27 cellular contexts compared by ENCODE assay signal in the genomic region with DNA sequence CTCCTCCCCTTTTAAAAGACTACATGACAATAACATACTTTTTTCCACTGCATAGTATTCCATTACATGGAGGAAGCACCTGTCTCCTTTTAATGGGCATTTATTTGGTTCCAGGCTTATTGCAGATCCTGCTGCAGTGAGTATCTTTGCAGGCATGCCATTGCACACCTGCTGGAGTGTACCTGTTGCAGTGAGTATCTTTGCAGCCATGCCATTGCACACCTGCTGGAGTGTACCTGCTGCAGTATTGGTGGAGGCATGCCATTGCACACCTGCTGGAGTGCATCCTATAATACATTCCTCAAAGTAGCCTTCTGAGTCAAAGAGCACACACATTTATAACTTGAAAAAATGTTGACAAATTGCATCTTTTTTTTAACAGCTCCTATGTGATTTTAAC.
"Had no signal": no experiment of that assay in that cellular context is flagged by ENCODE, and none has a peak within 500 bp of the region (broad histone marks: within the 10 kb centered on the region; RNA-seq: fewer than 3 reads in every experiment).

No MANE protein-coding gene starts in this region.

- H3K4me3 ChIP-seq: colonic mucosa, gastrocnemius medialis, lung, prostate gland, right atrium auricular region, smooth muscle cell, stomach had no signal

- H3K9me3 ChIP-seq: colonic mucosa, gastrocnemius medialis, neutrophil, prostate gland, right atrium auricular region, stomach, thyroid gland had no signal

- H3K27ac ChIP-seq: colonic mucosa, epithelial cell of prostate, gastrocnemius medialis, neutrophil, parathyroid adenoma, prostate gland, right atrium auricular region, stomach, thyroid gland had no signal

- DNase-seq: colonic mucosa; effector CD8-positive, alpha-beta T cell; endodermal cell; foreskin fibroblast; gastrocnemius medialis; head of caudate nucleus; kidney; nephron progenitor cell; stimulated activated CD4-positive, alpha-beta T cell treated with anti-CD3 and anti-CD28 coated beads, Interleukin-2, amount 100 ng/mL, for 24 hours; stimulated activated CD4-positive, alpha-beta T cell treated with anti-CD3 and anti-CD28 coated beads, Interleukin-4, amount 100 ng/mL, for 24 hours; stimulated activated naive CD4-positive, alpha-beta T cell treated with Interleukin-2 at 50 U/mL for 16 hours; stomach; thyroid gland; trophoblast cell had no signal

- H3K4me1 ChIP-seq: colonic mucosa, prostate gland had no signal

- H3K36me3 ChIP-seq: colonic mucosa, gastrocnemius medialis, neutrophil, prostate gland, right atrium auricular region, stomach, thyroid gland had no signal

- H3K36me3 Mint-ChIP-seq: stimulated activated effector memory CD8-positive, alpha-beta T cell treated with anti-CD3 and anti-CD28 coated beads, Interleukin-12 subunit alpha, Interleukin-12 subunit beta, amount 100 ng/mL, for 72 hours had no signal

- H3K9me3 Mint-ChIP-seq: dendritic cell treated with granulocyte-macrophage colony-stimulating factor and Interleukin-4, amounts not matched to agents 40 ng/mL and 50 ng/mL, for 4 days; endodermal cell; nephron progenitor cell; stimulated activated effector memory CD8-positive, alpha-beta T cell treated with anti-CD3 and anti-CD28 coated beads, Interleukin-12 subunit alpha, Interleukin-12 subunit beta, amount 100 ng/mL, for 72 hours had no signal

- ATAC-seq: esophagus mucosa; gastrocnemius medialis; left lobe of liver; sciatic nerve; stimulated activated effector memory CD8-positive, alpha-beta T cell treated with anti-CD3 and anti-CD28 coated beads, Interleukin-12 subunit alpha, Interleukin-12 subunit beta, amount 100 ng/mL, for 72 hours had no signal

- H3K27ac Mint-ChIP-seq: dendritic cell treated with granulocyte-macrophage colony-stimulating factor and Interleukin-4, amounts not matched to agents 40 ng/mL and 50 ng/mL, for 4 days; memory B cell; nephron progenitor cell; stimulated activated effector memory CD8-positive, alpha-beta T cell treated with anti-CD3 and anti-CD28 coated beads, Interleukin-12 subunit alpha, Interleukin-12 subunit beta, amount 100 ng/mL, for 72 hours had no signal

- H3K4me3 Mint-ChIP-seq: dendritic cell treated with granulocyte-macrophage colony-stimulating factor and Interleukin-4, amounts not matched to agents 40 ng/mL and 50 ng/mL, for 4 days had no signal
